ENCODE assay signal across 8 cellular contexts in genomic region chr6:158536891-158537798, GRCh38. TPM values are rescaled to one million over a fixed set of nuclear protein-coding genes. Genes with fewer than 3 reads are reported as not detected.
DNase-seq lines count a peak whose midpoint lies in the region; ATAC-seq and TF ChIP-seq lines count a peak whose summit lies in the region.

No MANE protein-coding gene starts in this region.

- CTCF ChIA-PET in CD4-positive, alpha-beta T cell (lab: Charles Lee) = no interaction called here
- CTCF ChIA-PET in activated B cell treated with CpG ODN at 0.5 μM for 24 hours (lab: Charles Lee) (no interaction called here), GM10248 (lab: Yijun Ruan, JAX) (interaction anchor here (1.6 kb wide), 1 partner anchor 68 kb away, joined by 4 read pairs; no protein-coding TSS in a partner anchor)

- ATAC-seq in CD4-positive, alpha-beta T cell (ENCODE audit: poor library complexity) = peak; percentile 57
- peak; percentile 21 for ATAC-seq in activated B cell treated with CpG ODN at 0.5 μM for 24 hours (ENCODE audit: low read depth)
- peak; percentile 51 for ATAC-seq in esophagus mucosa
- ATAC-seq in GM19023 (IDR thresholded peaks at IDR 0.05; ENCODE audit: unreplicated experiment) = no peak

- intact Hi-C loops in CD4-positive, alpha-beta T cell (cut with DNase I, micrococcal nuclease) = no loop called here
- intact Hi-C loops in activated B cell treated with CpG ODN at 0.5 μM for 24 hours (cut with micrococcal nuclease) = loop anchor here (1.0 kb wide), 1 partner anchor 23 kb away; the partner anchor contains the start of gene TMEM181

- no peak for TF ChIP-seq CTCF in CD4-positive, alpha-beta T cell (IDR thresholded peaks at IDR 0.05)
- TF ChIP-seq CTCF in activated B cell treated with CpG ODN at 0.5 μM for 24 hours (IDR thresholded peaks at IDR 0.05) (no peak), neural crest cell (conservative IDR thresholded peaks at IDR 0.05) (no peak), GM10248 (IDR thresholded peaks at IDR 0.05; ENCODE audit: control extremely low read depth, extremely low read depth, low read depth, missing control alignments) (no peak)

- H3K9me3 ChIP-seq in CD4-positive, alpha-beta T cell (ENCODE audit: control insufficient read depth, low read length) = no peaks in the 10 kb centered on the region

- no peaks in the 10 kb centered on the region for H3K36me3 Mint-ChIP-seq in CD4-positive, alpha-beta T cell (ENCODE audit: low read depth)
- H3K36me3 Mint-ChIP-seq in IgD-negative memory B cell (no peaks in the 10 kb centered on the region), activated B cell treated with CpG ODN at 0.5 μM for 24 hours (ENCODE audit: low read depth) (no peaks in the 10 kb centered on the region), neural crest cell (ENCODE audit: low read depth) (no peaks in the 10 kb centered on the region)

- peaks cover 64% of the 10 kb centered on the region for H3K27me3 Mint-ChIP-seq in CD4-positive, alpha-beta T cell
- H3K27me3 Mint-ChIP-seq in IgD-negative memory B cell (peaks cover 44% of the 10 kb centered on the region), activated B cell treated with CpG ODN at 0.5 μM for 24 hours (peaks cover 48% of the 10 kb centered on the region), neural crest cell (ENCODE audit: low read depth) (peaks cover 45% of the 10 kb centered on the region)

- DNase-seq in CD4-positive, alpha-beta T cell = peak in 1 of 10 experiments; percentile 21
- DNase-seq in activated B cell treated with CpG ODN at 0.5 μM for 24 hours = no peak
- peak; percentile 43 for DNase-seq in neural crest cell (ENCODE audit: low read depth, low spot score)
- no peak for DNase-seq in cortex of kidney (lab: John Stamatoyannopoulos, UW)
- DNase-seq in GM10248 (ENCODE audit: extremely low spot score) = no peak

- H3K27ac Mint-ChIP-seq in CD4-positive, alpha-beta T cell = no peak overlapping the region
- no peak overlapping the region for H3K27ac Mint-ChIP-seq in IgD-negative memory B cell
- no peak overlapping the region for H3K27ac Mint-ChIP-seq in activated B cell treated with CpG ODN at 0.5 μM for 24 hours
- no peak overlapping the region for H3K27ac Mint-ChIP-seq in neural crest cell (ENCODE audit: unreplicated experiment)

- H3K27me3 ChIP-seq in CD4-positive, alpha-beta T cell (ENCODE audit: control insufficient read depth, insufficient read depth, low read length) = peaks cover 23% of the 10 kb centered on the region

- H3K9me3 Mint-ChIP-seq in CD4-positive, alpha-beta T cell = peaks cover 5% of the 10 kb centered on the region
- H3K9me3 Mint-ChIP-seq in IgD-negative memory B cell (peaks cover 3 to 5% (median 3%) of the 10 kb centered on the region in 3 donors), activated B cell treated with CpG ODN at 0.5 μM for 24 hours (peaks cover 2% of the 10 kb centered on the region), neural crest cell (no peaks in the 10 kb centered on the region)

- POLR2A ChIA-PET in CD4-positive, alpha-beta T cell (lab: Charles Lee) = interaction anchor here (0.6 to 2.5 kb wide), 2 partner anchors 22 to 320 kb away, joined by 4 to 8 read pairs; partner anchors contain the start of gene TMEM181
- POLR2A ChIA-PET in activated B cell treated with CpG ODN at 0.5 μM for 24 hours (lab: Charles Lee) (no interaction called here), GM10248 (lab: Yijun Ruan, JAX) (no interaction called here)

- peaks cover 14% of the 10 kb centered on the region for H3K4me1 Mint-ChIP-seq in CD4-positive, alpha-beta T cell (ENCODE audit: low read depth)
- H3K4me1 Mint-ChIP-seq in IgD-negative memory B cell = peaks cover 1 to 7% (median 4%) of the 10 kb centered on the region in 3 donors
- peaks cover 3% of the 10 kb centered on the region for H3K4me1 Mint-ChIP-seq in activated B cell treated with CpG ODN at 0.5 μM for 24 hours
- H3K4me1 Mint-ChIP-seq in neural crest cell = peaks cover 6% of the 10 kb centered on the region

- H3K4me3 Mint-ChIP-seq in CD4-positive, alpha-beta T cell = peak overlapping the region; percentile 58
- peak overlapping the region; percentile 41 to 85 (median 56) for H3K4me3 Mint-ChIP-seq in IgD-negative memory B cell
- no peak overlapping the region for H3K4me3 Mint-ChIP-seq in activated B cell treated with CpG ODN at 0.5 μM for 24 hours
- peak overlapping the region; percentile 80 for H3K4me3 Mint-ChIP-seq in neural crest cell

- no peak overlapping the region for H3K27ac ChIP-seq in CD4-positive, alpha-beta T cell (ENCODE audit: low read depth, low read length)

RNA-seq across cellular contexts. Expression of gene TMEM181, which starts 22.7 kb away (rescaled TPM):
- 10 to 100 TPM; 10.2 to 10.9 TPM for total RNA-seq in CD4-positive, alpha-beta T cell
- polyA plus RNA-seq in IgD-negative memory B cell = 2.2 TPM
- 7.1 and 8.8 TPM in 2 replicates for total RNA-seq in activated B cell treated with CpG ODN at 0.5 μM for 24 hours
- 12.9 TPM for total RNA-seq in esophagus mucosa
- total RNA-seq in neural crest cell = 23.9 and 25.0 TPM in 2 replicates
